Comparison of ENCODE assay signal across 9 cellular contexts in genomic region chr20:59820204-59821041, GRCh38.
DNase-seq lines count a peak whose midpoint lies in the region; ATAC-seq and TF ChIP-seq lines count a peak whose summit lies in the region.
"Had no signal": no experiment of that assay in that cellular context is flagged by ENCODE, and none has a peak within 500 bp of the region (broad histone marks: within the 10 kb centered on the region; RNA-seq: fewer than 3 reads in every experiment).

No MANE protein-coding gene starts in this region.

- no peaks in the 10 kb centered on the region for H3K36me3 ChIP-seq in stomach
- H3K36me3 ChIP-seq: upper lobe of left lung had no signal

- no peaks in the 10 kb centered on the region for H3K4me1 Mint-ChIP-seq in activated CD8-positive, alpha-beta T cell treated with anti-CD3 and anti-CD28 coated beads, Interleukin-2, amount 10 ng/mL, durations not matched to agents 7 days and 5 days (ENCODE audit: low read depth)

- H3K27me3 Mint-ChIP-seq in activated CD8-positive, alpha-beta T cell treated with anti-CD3 and anti-CD28 coated beads, Interleukin-2, amount 10 ng/mL, durations not matched to agents 7 days and 5 days (ENCODE audit: low read depth) = no peaks in the 10 kb centered on the region

- WGBS in stomach, 5 donors = 66 to 71% (median 68%) methylated on average over 11 of the region's 11 CpGs

- H3K4me1 ChIP-seq in stomach = peaks cover 0 to 11% (median 0%) of the 10 kb centered on the region in 4 donors
- H3K4me1 ChIP-seq: upper lobe of left lung had no signal

- intact Hi-C loops in stomach (cut with DNase I; ENCODE audit: low total_unique reads) = no loop called here

- no peaks in the 10 kb centered on the region for H3K36me3 Mint-ChIP-seq in activated CD8-positive, alpha-beta T cell treated with anti-CD3 and anti-CD28 coated beads, Interleukin-2, amount 10 ng/mL, durations not matched to agents 7 days and 5 days (ENCODE audit: low read depth)

- H3K9me3 Mint-ChIP-seq in activated CD8-positive, alpha-beta T cell treated with anti-CD3 and anti-CD28 coated beads, Interleukin-2, amount 10 ng/mL, durations not matched to agents 7 days and 5 days (ENCODE audit: insufficient read depth) = no peaks in the 10 kb centered on the region

- POLR2A ChIA-PET in activated CD8-positive, alpha-beta T cell treated with anti-CD3 and anti-CD28 coated beads, Interleukin-2, amount 10 ng/mL, durations not matched to agents 7 days and 5 days (lab: Charles Lee) = no interaction called here

- TF ChIP-seq CTCF in stomach (IDR thresholded peaks at IDR 0.05) = no peak

- TF ChIP-seq POLR2A in stomach (IDR thresholded peaks at IDR 0.05) = no peak

- no peak overlapping the region for H3K4me3 ChIP-seq in stomach
- H3K4me3 ChIP-seq: upper lobe of left lung had no signal

- H3K27ac ChIP-seq in caudate nucleus (ENCODE audit: low read depth, low read length) (peak overlapping the region; percentile 86), stomach (no peak overlapping the region)
- H3K27ac ChIP-seq: upper lobe of left lung had no signal

- DNase-seq in COLO668 (lab: John Stamatoyannopoulos, UW; ENCODE audit: unreplicated experiment) (peak; percentile 94), NCI-H2029 treated with DMSO at 0.1 percent for 48 hours (lab: John Stamatoyannopoulos, UW) (peak; percentile 79), caudate nucleus (lab: John Stamatoyannopoulos, UW) (peak in 26 of 61 donors; percentile 17 to 88 (median 39)), medulla oblongata (ENCODE audit: extremely low spot score) (peak; percentile 93), stomach (no peak)
- DNase-seq in activated CD8-positive, alpha-beta T cell treated with anti-CD3 and anti-CD28 coated beads, Interleukin-2, amount 10 ng/mL, durations not matched to agents 7 days and 5 days = no peak

- ATAC-seq in activated CD8-positive, alpha-beta T cell treated with anti-CD3 and anti-CD28 coated beads, Interleukin-2, amount 10 ng/mL, durations not matched to agents 7 days and 5 days = no peak
- ATAC-seq in GM18520 (IDR thresholded peaks at IDR 0.05; ENCODE audit: unreplicated experiment) = no peak
- ATAC-seq in HG03571 (IDR thresholded peaks at IDR 0.05; ENCODE audit: unreplicated experiment) = no peak

- peaks cover 0 to 16% (median 0%) of the 10 kb centered on the region in 3 donors for H3K27me3 ChIP-seq in stomach
- H3K27me3 ChIP-seq: upper lobe of left lung had no signal

- CTCF ChIA-PET in activated CD8-positive, alpha-beta T cell treated with anti-CD3 and anti-CD28 coated beads, Interleukin-2, amount 10 ng/mL, durations not matched to agents 7 days and 5 days (lab: Charles Lee) = no interaction called here

- no peak overlapping the region for H3K4me3 Mint-ChIP-seq in activated CD8-positive, alpha-beta T cell treated with anti-CD3 and anti-CD28 coated beads, Interleukin-2, amount 10 ng/mL, durations not matched to agents 7 days and 5 days

- no peak overlapping the region for H3K27ac Mint-ChIP-seq in activated CD8-positive, alpha-beta T cell treated with anti-CD3 and anti-CD28 coated beads, Interleukin-2, amount 10 ng/mL, durations not matched to agents 7 days and 5 days

- no peaks in the 10 kb centered on the region for H3K9me3 ChIP-seq in stomach
- H3K9me3 ChIP-seq: upper lobe of left lung had no signal

- no peak for TF ChIP-seq EP300 in stomach (IDR thresholded peaks at IDR 0.05)

Comparison
In these comparisons a context has a peak if more than half of its experiments do, and no peak if none do; other contexts are left out.
1. DNase-seq: peak in COLO668 (single experiment), NCI-H2029 treated with DMSO at 0.1 percent for 48 hours (single experiment) and medulla oblongata (single experiment); none in activated CD8-positive, alpha-beta T cell treated with anti-CD3 and anti-CD28 coated beads, Interleukin-2, amount 10 ng/mL, durations not matched to agents 7 days and 5 days (single experiment) and stomach (single experiment).